In genomic region chr20:37279820-37280219, GRCh38 we compare ENCODE assay signal across 28 cellular contexts. TPM values are rescaled to one million over a fixed set of nuclear protein-coding genes. Genes with fewer than 3 reads are reported as not detected.
"Had no signal": no experiment of that assay in that cellular context is flagged by ENCODE, and none has a peak within 500 bp of the region (broad histone marks: within the 10 kb centered on the region; RNA-seq: fewer than 3 reads in every experiment).

No MANE protein-coding gene starts in this region.

- H3K9me3 Mint-ChIP-seq: activated CD4-positive, alpha-beta T cell treated with anti-CD3 and anti-CD28 coated beads, Interleukin-2, amount 10 ng/mL, durations not matched to agents 24 days and 14 days; activated CD8-positive, alpha-beta T cell treated with anti-CD3 and anti-CD28 coated beads for 36 hours; activated naive CD4-positive, alpha-beta T cell treated with anti-CD3 and anti-CD28 coated beads, Interleukin-2, amount 50 U/mL, for 24 hours; activated T-helper 17 cell treated with anti-CD3 and anti-CD28 coated beads, Interleukin-2, amount 50 U/mL, for 72 hours; naive B cell; T-helper 2 cell treated with Interferon-gamma antibody and Interleukin-4, amounts not matched to agents 5 μg/mL and 100 μg/mL, for 36 hours had no signal

- H3K27me3 ChIP-seq: adrenal gland, gastrocnemius medialis, left lung, uterus had no signal

- H3K36me3 Mint-ChIP-seq: activated naive CD4-positive, alpha-beta T cell treated with anti-CD3 and anti-CD28 coated beads, Interleukin-2, amount 50 U/mL, for 24 hours; naive B cell had no signal

- H3K4me3 Mint-ChIP-seq: activated CD4-positive, alpha-beta T cell treated with anti-CD3 and anti-CD28 coated beads, Interleukin-2, amount 10 ng/mL, durations not matched to agents 24 days and 14 days; activated CD8-positive, alpha-beta T cell treated with anti-CD3 and anti-CD28 coated beads for 36 hours; activated naive CD4-positive, alpha-beta T cell treated with anti-CD3 and anti-CD28 coated beads, Interleukin-2, amount 50 U/mL, for 24 hours; activated T-helper 17 cell treated with anti-CD3 and anti-CD28 coated beads, Interleukin-2, amount 50 U/mL, for 72 hours; naive B cell; T-helper 2 cell treated with Interferon-gamma antibody and Interleukin-4, amounts not matched to agents 5 μg/mL and 100 μg/mL, for 36 hours had no signal

- H3K4me3 ChIP-seq: adrenal gland, gastrocnemius medialis, left lung, tibial artery, uterus had no signal

- H3K27ac Mint-ChIP-seq: activated CD4-positive, alpha-beta T cell treated with anti-CD3 and anti-CD28 coated beads, Interleukin-2, amount 10 ng/mL, durations not matched to agents 24 days and 14 days; activated CD8-positive, alpha-beta T cell treated with anti-CD3 and anti-CD28 coated beads for 36 hours; activated naive CD4-positive, alpha-beta T cell treated with anti-CD3 and anti-CD28 coated beads, Interleukin-2, amount 50 U/mL, for 24 hours; activated T-helper 17 cell treated with anti-CD3 and anti-CD28 coated beads, Interleukin-2, amount 50 U/mL, for 72 hours; T-helper 2 cell treated with Interferon-gamma antibody and Interleukin-4, amounts not matched to agents 5 μg/mL and 100 μg/mL, for 36 hours had no signal

- H3K4me1 ChIP-seq: uterus had no signal

- H3K27me3 Mint-ChIP-seq: activated T-helper 17 cell treated with anti-CD3 and anti-CD28 coated beads, Interleukin-2, amount 50 U/mL, for 72 hours; naive B cell had no signal

- ATAC-seq: activated CD8-positive, alpha-beta T cell treated with anti-CD3 and anti-CD28 coated beads for 36 hours; activated T-helper 17 cell treated with anti-CD3 and anti-CD28 coated beads, Interleukin-2, amount 50 U/mL, for 72 hours; gastrocnemius medialis; left lung had no signal

- DNase-seq: activated CD4-positive, alpha-beta T cell treated with anti-CD3 and anti-CD28 coated beads, Interleukin-2, amount 10 ng/mL, durations not matched to agents 24 days and 14 days; activated CD4-positive, CD25-positive, alpha-beta regulatory T cell; activated CD8-positive, alpha-beta T cell treated with anti-CD3 and anti-CD28 coated beads for 36 hours; activated T-cell treated with anti-CD3 and anti-CD28 coated beads, Interleukin-2, amount 50 U/mL, for 1 hour; adrenal gland; cerebellar nuclear complex; effector CD4-positive, alpha-beta T cell; head of caudate nucleus; kidney; left lung; naive B cell; retina; stimulated activated CD4-positive, alpha-beta T cell treated with anti-CD3 and anti-CD28 coated beads, Interleukin-12 subunit alpha, Interleukin-12 subunit beta, amount 100 ng/mL, for 4 hours; stimulated activated CD4-positive, alpha-beta T cell treated with anti-CD3 and anti-CD28 coated beads, Interleukin-1b, Interleukin-23, amount 100 ng/mL, for 48 hours; stimulated activated CD8-positive, alpha-beta memory T cell treated with anti-CD3 and anti-CD28 coated beads, Interleukin-4, amount 100 ng/mL, for 48 hours; stimulated activated naive CD4-positive, alpha-beta T cell; tibial artery; uterus had no signal

- H3K27ac ChIP-seq: adrenal gland, gastrocnemius medialis, left lung, tibial artery, uterus had no signal

- H3K9me3 ChIP-seq: adrenal gland, gastrocnemius medialis, left lung, tibial artery, uterus had no signal

- H3K36me3 ChIP-seq: adrenal gland, gastrocnemius medialis, left lung, tibial artery, uterus had no signal

RNA-seq across cellular contexts. Expression of gene GHRH, which starts 18.2 kb away (rescaled TPM):
- total RNA-seq: activated CD4-positive, alpha-beta T cell treated with anti-CD3 and anti-CD28 coated beads, Interleukin-2, amount 10 ng/mL, durations not matched to agents 24 days and 14 days; activated CD8-positive, alpha-beta T cell treated with anti-CD3 and anti-CD28 coated beads for 36 hours; activated T-helper 17 cell treated with anti-CD3 and anti-CD28 coated beads, Interleukin-2, amount 50 U/mL, for 72 hours; adrenal gland; astrocyte; bronchial epithelial cell; gastrocnemius medialis; kidney; left lung; mammary epithelial cell; mononuclear cell; subcutaneous adipose tissue; uterus had no signal
- polyA plus RNA-seq: esophagus, mammary epithelial cell had no signal
